In the genomic region with DNA sequence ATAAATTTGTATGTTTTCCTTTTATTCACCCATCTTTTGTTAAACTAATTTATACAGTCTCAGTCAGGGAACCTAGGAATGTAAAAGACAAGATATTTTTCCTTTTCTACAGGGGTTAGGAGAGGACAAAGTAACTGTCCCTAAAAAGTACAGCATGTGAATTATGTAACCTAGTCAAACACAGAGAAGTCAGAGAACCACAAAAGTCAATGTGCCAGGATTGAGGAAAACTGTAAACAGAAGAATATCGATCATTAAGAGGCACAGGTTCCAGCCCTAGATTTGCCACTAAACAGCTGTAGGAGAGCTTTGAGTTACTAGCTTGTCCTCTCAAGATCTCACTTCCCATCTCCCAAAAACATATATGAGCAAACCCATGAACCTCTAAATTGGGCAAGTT, we compare ENCODE assay signal across 40 cellular contexts.
"Had no signal": no experiment of that assay in that cellular context is flagged by ENCODE, and none has a peak within 500 bp of the region (broad histone marks: within the 10 kb centered on the region; RNA-seq: fewer than 3 reads in every experiment).

No MANE protein-coding gene starts in this region.

- H3K27me3 Mint-ChIP-seq: activated naive CD4-positive, alpha-beta T cell treated with anti-CD3 and anti-CD28 coated beads, Interleukin-2, amount 10 ng/mL, durations not matched to agents 7 days and 5 days; activated naive CD4-positive, alpha-beta T cell treated with anti-CD3 and anti-CD28 coated beads, Interleukin-2, amount 50 U/mL, for 24 hours; activated naive CD8-positive, alpha-beta T cell; activated naive CD8-positive, alpha-beta T cell treated with anti-CD3 and anti-CD28 coated beads for 36 hours; activated naive CD8-positive, alpha-beta T cell treated with anti-CD3 and anti-CD28 coated beads, Interleukin-2, amount 10 ng/mL, durations not matched to agents 7 days and 5 days; activated naive CD8-positive, alpha-beta T cell treated with anti-CD3 and anti-CD28 coated beads, Interleukin-2, amount 50 U/mL, for 24 hours; activated T-cell treated with anti-CD3 and anti-CD28 coated beads, Interleukin-2, amount 50 U/mL, for 24 hours; activated T-helper 17 cell treated with anti-CD3 and anti-CD28 coated beads, Interleukin-2, amount 50 U/mL, for 72 hours; central memory CD8-positive, alpha-beta T cell had no signal

- ATAC-seq: activated naive CD4-positive, alpha-beta T cell treated with anti-CD3 and anti-CD28 coated beads, Interleukin-2, amount 50 U/mL, for 72 hours; activated naive CD8-positive, alpha-beta T cell treated with anti-CD3 and anti-CD28 coated beads, Interleukin-2, amount 50 U/mL, for 24 hours; activated T-cell treated with anti-CD3 and anti-CD28 coated beads, Interleukin-2, amount 50 U/mL, for 4 hours; activated T-cell treated with anti-CD3 and anti-CD28 coated beads, Interleukin-2, amount 50 U/mL, for 72 hours; activated T-helper 17 cell treated with anti-CD3 and anti-CD28 coated beads, Interleukin-2, amount 50 U/mL, for 72 hours; body of pancreas had no signal

- H3K27me3 ChIP-seq: adrenal gland, ascending aorta, body of pancreas, brain microvascular endothelial cell, breast epithelium, cardiac muscle cell had no signal

- FAIRE-seq: astrocyte, bronchial epithelial cell had no signal

- H3K9me3 ChIP-seq: adrenal gland, ascending aorta, body of pancreas, breast epithelium had no signal

- H3K27ac ChIP-seq: adrenal gland, ascending aorta, body of pancreas, brain microvascular endothelial cell, breast epithelium, cardiac muscle cell had no signal

- H3K36me3 Mint-ChIP-seq: activated naive CD4-positive, alpha-beta T cell treated with anti-CD3 and anti-CD28 coated beads, Interleukin-2, amount 10 ng/mL, durations not matched to agents 7 days and 5 days; activated naive CD4-positive, alpha-beta T cell treated with anti-CD3 and anti-CD28 coated beads, Interleukin-2, amount 50 U/mL, for 24 hours; activated naive CD4-positive, alpha-beta T cell treated with anti-CD3 and anti-CD28 coated beads, Interleukin-2, amount 50 U/mL, for 72 hours; activated naive CD8-positive, alpha-beta T cell; activated naive CD8-positive, alpha-beta T cell treated with anti-CD3 and anti-CD28 coated beads for 36 hours; activated naive CD8-positive, alpha-beta T cell treated with anti-CD3 and anti-CD28 coated beads, Interleukin-2, amount 10 ng/mL, durations not matched to agents 7 days and 5 days; brain had no signal

- H3K36me3 ChIP-seq: adrenal gland, ascending aorta, brain microvascular endothelial cell, breast epithelium, cardiac muscle cell had no signal

- H3K4me1 ChIP-seq: adrenal gland, ascending aorta, body of pancreas, breast epithelium had no signal

- H3K27ac Mint-ChIP-seq: activated naive CD4-positive, alpha-beta T cell treated with anti-CD3 and anti-CD28 coated beads for 36 hours; activated naive CD4-positive, alpha-beta T cell treated with anti-CD3 and anti-CD28 coated beads, Interleukin-2, amount 10 ng/mL, durations not matched to agents 7 days and 5 days; activated naive CD4-positive, alpha-beta T cell treated with anti-CD3 and anti-CD28 coated beads, Interleukin-2, amount 50 U/mL, for 24 hours; activated naive CD4-positive, alpha-beta T cell treated with anti-CD3 and anti-CD28 coated beads, Interleukin-2, amount 50 U/mL, for 72 hours; activated naive CD8-positive, alpha-beta T cell; activated naive CD8-positive, alpha-beta T cell treated with anti-CD3 and anti-CD28 coated beads for 36 hours; activated naive CD8-positive, alpha-beta T cell treated with anti-CD3 and anti-CD28 coated beads, Interleukin-2, amount 10 ng/mL, durations not matched to agents 7 days and 5 days; activated naive CD8-positive, alpha-beta T cell treated with anti-CD3 and anti-CD28 coated beads, Interleukin-2, amount 50 U/mL, for 24 hours; activated T-cell treated with anti-CD3 and anti-CD28 coated beads, Interleukin-2, amount 50 U/mL, for 24 hours; activated T-cell treated with anti-CD3 and anti-CD28 coated beads, Interleukin-2, amount 50 U/mL, for 72 hours; activated T-helper 1 cell treated with anti-CD3 and anti-CD28 coated beads, Interleukin-12 subunit alpha, Interleukin-12 subunit beta, Interleukin-2, Interleukin-4 antibody, amounts not matched to agents 30 ng/mL and 10 ng/mL and 1 ng/mL, durations not matched to agents 14 hours and 24 hours and 36 hours; activated T-helper 17 cell treated with anti-CD3 and anti-CD28 coated beads, Interleukin-2, amount 50 U/mL, for 72 hours; activated T-helper 2 cell treated with anti-CD3 and anti-CD28 coated beads, Interferon-gamma antibody, Interleukin-2, Interleukin-4, amounts not matched to agents 10 μg/mL and 5 μg/mL and 100 μg/mL, durations not matched to agents 14 hours and 24 hours and 36 hours; brain had no signal

- DNase-seq: activated effector memory CD4-positive, alpha-beta T cell treated with anti-CD3 and anti-CD28 coated beads, Interleukin-2, amount 50 U/mL, for 16 hours; activated effector memory CD4-positive, alpha-beta T cell treated with Interleukin-2 at 50 U/mL for 16 hours; activated gamma-delta T cell; activated gamma-delta T cell treated with Interleukin-2 at 50 U/mL for 16 hours; activated naive CD4-positive, alpha-beta T cell; activated naive CD4-positive, alpha-beta T cell treated with anti-CD3 and anti-CD28 coated beads for 36 hours; activated naive CD4-positive, alpha-beta T cell treated with anti-CD3 and anti-CD28 coated beads, Interleukin-2, amount 10 ng/mL, durations not matched to agents 7 days and 5 days; activated naive CD4-positive, alpha-beta T cell treated with anti-CD3 and anti-CD28 coated beads, Interleukin-2, amount 50 U/mL, for 16 hours; activated naive CD4-positive, alpha-beta T cell treated with Interleukin-2 at 50 U/mL for 16 hours; activated naive CD8-positive, alpha-beta T cell treated with anti-CD3 and anti-CD28 coated beads for 36 hours; activated naive CD8-positive, alpha-beta T cell treated with anti-CD3 and anti-CD28 coated beads, Interleukin-2, amount 10 ng/mL, durations not matched to agents 7 days and 5 days; activated naive CD8-positive, alpha-beta T cell treated with anti-CD3 and anti-CD28 coated beads, Interleukin-2, amount 50 U/mL, for 24 hours; activated T-cell treated with anti-CD3 and anti-CD28 coated beads, Interleukin-2, amount 50 U/mL, for 1 hour; activated T-cell treated with anti-CD3 and anti-CD28 coated beads, Interleukin-2, amount 50 U/mL, for 24 hours; activated T-cell treated with anti-CD3 and anti-CD28 coated beads, Interleukin-2, amount 50 U/mL, for 4 hours; activated T-cell treated with anti-CD3 and anti-CD28 coated beads, Interleukin-2, amount 50 U/mL, for 48 hours; activated T-cell treated with anti-CD3 and anti-CD28 coated beads, Interleukin-2, amount 50 U/mL, for 72 hours; adrenal gland; amniotic stem cell; amygdala; anterior cingulate cortex; aorta; body of pancreas; brain microvascular endothelial cell; caudate nucleus; central memory CD4-positive, alpha-beta T cell; cerebellar nuclear complex had no signal

- H3K4me1 Mint-ChIP-seq: activated naive CD4-positive, alpha-beta T cell treated with anti-CD3 and anti-CD28 coated beads, Interleukin-2, amount 10 ng/mL, durations not matched to agents 7 days and 5 days; activated naive CD4-positive, alpha-beta T cell treated with anti-CD3 and anti-CD28 coated beads, Interleukin-2, amount 50 U/mL, for 24 hours; activated naive CD8-positive, alpha-beta T cell treated with anti-CD3 and anti-CD28 coated beads for 36 hours; activated naive CD8-positive, alpha-beta T cell treated with anti-CD3 and anti-CD28 coated beads, Interleukin-2, amount 10 ng/mL, durations not matched to agents 7 days and 5 days; activated naive CD8-positive, alpha-beta T cell treated with anti-CD3 and anti-CD28 coated beads, Interleukin-2, amount 50 U/mL, for 24 hours; activated T-helper 17 cell treated with anti-CD3 and anti-CD28 coated beads, Interleukin-2, amount 50 U/mL, for 72 hours; brain; central memory CD8-positive, alpha-beta T cell had no signal

- H3K4me3 ChIP-seq: adrenal gland, ascending aorta, body of pancreas, breast epithelium, cardiac muscle cell had no signal

- H3K4me3 Mint-ChIP-seq: activated naive CD4-positive, alpha-beta T cell treated with anti-CD3 and anti-CD28 coated beads for 36 hours; activated naive CD4-positive, alpha-beta T cell treated with anti-CD3 and anti-CD28 coated beads, Interleukin-2, amount 10 ng/mL, durations not matched to agents 7 days and 5 days; activated naive CD4-positive, alpha-beta T cell treated with anti-CD3 and anti-CD28 coated beads, Interleukin-2, amount 50 U/mL, for 24 hours; activated naive CD8-positive, alpha-beta T cell; activated naive CD8-positive, alpha-beta T cell treated with anti-CD3 and anti-CD28 coated beads for 36 hours; activated naive CD8-positive, alpha-beta T cell treated with anti-CD3 and anti-CD28 coated beads, Interleukin-2, amount 10 ng/mL, durations not matched to agents 7 days and 5 days; activated naive CD8-positive, alpha-beta T cell treated with anti-CD3 and anti-CD28 coated beads, Interleukin-2, amount 50 U/mL, for 24 hours; activated T-cell treated with anti-CD3 and anti-CD28 coated beads, Interleukin-2, amount 50 U/mL, for 24 hours; activated T-cell treated with anti-CD3 and anti-CD28 coated beads, Interleukin-2, amount 50 U/mL, for 4 hours; activated T-cell treated with anti-CD3 and anti-CD28 coated beads, Interleukin-2, amount 50 U/mL, for 72 hours; activated T-helper 1 cell treated with anti-CD3 and anti-CD28 coated beads, Interleukin-12 subunit alpha, Interleukin-12 subunit beta, Interleukin-2, Interleukin-4 antibody, amounts not matched to agents 30 ng/mL and 10 ng/mL and 1 ng/mL, durations not matched to agents 14 hours and 24 hours and 36 hours; activated T-helper 17 cell treated with anti-CD3 and anti-CD28 coated beads, Interleukin-2, amount 50 U/mL, for 72 hours; brain; central memory CD8-positive, alpha-beta T cell had no signal
